22 cellular contexts compared by ENCODE assay signal in genomic region chr10:83605783-83606182, GRCh38.
"Had no signal": no experiment of that assay in that cellular context is flagged by ENCODE, and none has a peak within 500 bp of the region (broad histone marks: within the 10 kb centered on the region; RNA-seq: fewer than 3 reads in every experiment).

No MANE protein-coding gene starts in this region.

- H3K27me3 Mint-ChIP-seq: activated naive CD4-positive, alpha-beta T cell treated with anti-CD3 and anti-CD28 coated beads, Interleukin-2, amount 50 U/mL, for 24 hours; dendritic cell treated with granulocyte-macrophage colony-stimulating factor and Interleukin-4, amounts not matched to agents 40 ng/mL and 50 ng/mL, for 4 days; natural killer cell treated with Interleukin-12 subunit alpha and Interleukin-12 subunit beta and Interleukin-15 and Interleukin-18, amount 100 ng/mL, for 72 hours; stimulated activated naive CD8-positive, alpha-beta T cell treated with anti-CD3 and anti-CD28 coated beads, Interleukin-15, amount 100 ng/mL, for 72 hours had no signal

- H3K9ac ChIP-seq: parathyroid adenoma had no signal

- H3K4me3 ChIP-seq: hepatocyte, left lung, right lobe of liver, tibial artery had no signal

- H3K9me3 ChIP-seq: left lung, right lobe of liver, tibial artery had no signal

- H3K4me1 ChIP-seq: left lung, parathyroid adenoma, right lobe of liver had no signal

- H3K27ac Mint-ChIP-seq: activated naive CD4-positive, alpha-beta T cell treated with anti-CD3 and anti-CD28 coated beads, Interleukin-2, amount 50 U/mL, for 24 hours; dendritic cell treated with granulocyte-macrophage colony-stimulating factor and Interleukin-4, amounts not matched to agents 40 ng/mL and 50 ng/mL, for 4 days; natural killer cell treated with Interleukin-12 subunit alpha and Interleukin-12 subunit beta and Interleukin-15 and Interleukin-18, amount 100 ng/mL, for 72 hours; stimulated activated effector memory CD8-positive, alpha-beta T cell treated with anti-CD3 and anti-CD28 coated beads, Interleukin-12 subunit alpha, Interleukin-12 subunit beta, amount 100 ng/mL, for 72 hours; stimulated activated naive CD8-positive, alpha-beta T cell treated with anti-CD3 and anti-CD28 coated beads, Interleukin-15, amount 100 ng/mL, for 72 hours had no signal

- H3K27me3 ChIP-seq: brain microvascular endothelial cell, hepatocyte, left lung, right lobe of liver, tibial artery had no signal

- H3K36me3 ChIP-seq: brain microvascular endothelial cell, left lung, right lobe of liver, tibial artery had no signal

- H3K4me3 Mint-ChIP-seq: activated naive CD4-positive, alpha-beta T cell treated with anti-CD3 and anti-CD28 coated beads, Interleukin-2, amount 50 U/mL, for 24 hours; dendritic cell treated with granulocyte-macrophage colony-stimulating factor and Interleukin-4, amounts not matched to agents 40 ng/mL and 50 ng/mL, for 4 days; natural killer cell treated with Interleukin-12 subunit alpha and Interleukin-12 subunit beta and Interleukin-15 and Interleukin-18, amount 100 ng/mL, for 72 hours; stimulated activated effector memory CD8-positive, alpha-beta T cell treated with anti-CD3 and anti-CD28 coated beads, Interleukin-12 subunit alpha, Interleukin-12 subunit beta, amount 100 ng/mL, for 72 hours; stimulated activated naive CD8-positive, alpha-beta T cell treated with anti-CD3 and anti-CD28 coated beads, Interleukin-15, amount 100 ng/mL, for 72 hours had no signal

- H3K36me3 Mint-ChIP-seq: activated naive CD4-positive, alpha-beta T cell treated with anti-CD3 and anti-CD28 coated beads, Interleukin-2, amount 50 U/mL, for 24 hours; natural killer cell treated with Interleukin-12 subunit alpha and Interleukin-12 subunit beta and Interleukin-15 and Interleukin-18, amount 100 ng/mL, for 72 hours; stimulated activated effector memory CD8-positive, alpha-beta T cell treated with anti-CD3 and anti-CD28 coated beads, Interleukin-12 subunit alpha, Interleukin-12 subunit beta, amount 100 ng/mL, for 72 hours had no signal

- H3K4me1 Mint-ChIP-seq: activated naive CD4-positive, alpha-beta T cell treated with anti-CD3 and anti-CD28 coated beads, Interleukin-2, amount 50 U/mL, for 24 hours; stimulated activated effector memory CD8-positive, alpha-beta T cell treated with anti-CD3 and anti-CD28 coated beads, Interleukin-12 subunit alpha, Interleukin-12 subunit beta, amount 100 ng/mL, for 72 hours; stimulated activated naive CD8-positive, alpha-beta T cell treated with anti-CD3 and anti-CD28 coated beads, Interleukin-15, amount 100 ng/mL, for 72 hours had no signal

- DNase-seq: activated gamma-delta T cell treated with Interleukin-2 at 50 U/mL for 16 hours; activated T-cell treated with anti-CD3 and anti-CD28 coated beads, Interleukin-2, amount 50 U/mL, for 1 hour; aorta; brain microvascular endothelial cell; caudate nucleus; effector CD4-positive, alpha-beta T cell; erythroblast; foreskin melanocyte; kidney glomerular epithelial cell; left lung; right lobe of liver; small intestine; stimulated activated CD4-positive, alpha-beta T cell treated with anti-CD3 and anti-CD28 coated beads, Interleukin-2, amount 100 ng/mL, for 24 hours; stimulated activated naive CD8-positive, alpha-beta T cell treated with anti-CD3 and anti-CD28 coated beads, Interleukin-15, amount 100 ng/mL, for 72 hours; T-helper 9 cell; tibial artery had no signal
